In the genomic region with DNA sequence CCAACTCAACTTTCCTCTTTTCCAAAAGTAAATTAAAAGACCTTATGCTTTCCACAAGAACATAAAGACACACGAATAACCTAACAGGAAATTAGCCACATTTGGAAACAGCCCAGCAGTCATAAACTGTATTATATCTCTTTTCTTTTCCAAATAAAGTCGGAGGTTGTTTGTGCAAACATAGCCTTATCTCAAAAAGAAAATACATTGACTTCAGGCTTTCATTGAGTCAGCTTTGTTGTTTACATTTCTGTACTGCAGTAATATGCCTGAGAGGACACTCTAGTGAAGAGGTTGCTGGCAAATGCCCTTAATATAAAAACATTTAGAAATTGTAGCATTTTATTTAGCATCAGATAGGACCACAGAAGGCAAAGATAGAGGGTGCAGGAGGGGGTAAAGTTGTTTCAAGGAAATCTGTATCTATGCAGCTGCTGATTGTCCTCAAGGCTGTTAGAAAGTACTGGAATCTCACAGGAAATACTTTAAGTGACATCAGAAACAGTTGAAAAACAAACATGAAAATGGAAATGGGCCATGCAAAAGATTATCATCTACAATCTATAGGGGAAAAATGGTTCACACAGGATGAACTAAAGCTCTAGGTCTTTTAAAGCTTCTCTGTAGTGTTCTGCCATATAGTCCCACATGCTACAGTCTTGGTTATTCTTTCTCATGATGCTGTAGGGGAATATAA, we compare ENCODE assay signal across 1 cellular context.
TF ChIP-seq lines count a peak whose summit lies in the region.

No MANE protein-coding gene starts in this region.

TF ChIP-seq in HepG2, 621 proteins besides CTCF, POLR2A, EP300 and RAD21 (continued from another document):
- TF ChIP-seq, protein P1, sequence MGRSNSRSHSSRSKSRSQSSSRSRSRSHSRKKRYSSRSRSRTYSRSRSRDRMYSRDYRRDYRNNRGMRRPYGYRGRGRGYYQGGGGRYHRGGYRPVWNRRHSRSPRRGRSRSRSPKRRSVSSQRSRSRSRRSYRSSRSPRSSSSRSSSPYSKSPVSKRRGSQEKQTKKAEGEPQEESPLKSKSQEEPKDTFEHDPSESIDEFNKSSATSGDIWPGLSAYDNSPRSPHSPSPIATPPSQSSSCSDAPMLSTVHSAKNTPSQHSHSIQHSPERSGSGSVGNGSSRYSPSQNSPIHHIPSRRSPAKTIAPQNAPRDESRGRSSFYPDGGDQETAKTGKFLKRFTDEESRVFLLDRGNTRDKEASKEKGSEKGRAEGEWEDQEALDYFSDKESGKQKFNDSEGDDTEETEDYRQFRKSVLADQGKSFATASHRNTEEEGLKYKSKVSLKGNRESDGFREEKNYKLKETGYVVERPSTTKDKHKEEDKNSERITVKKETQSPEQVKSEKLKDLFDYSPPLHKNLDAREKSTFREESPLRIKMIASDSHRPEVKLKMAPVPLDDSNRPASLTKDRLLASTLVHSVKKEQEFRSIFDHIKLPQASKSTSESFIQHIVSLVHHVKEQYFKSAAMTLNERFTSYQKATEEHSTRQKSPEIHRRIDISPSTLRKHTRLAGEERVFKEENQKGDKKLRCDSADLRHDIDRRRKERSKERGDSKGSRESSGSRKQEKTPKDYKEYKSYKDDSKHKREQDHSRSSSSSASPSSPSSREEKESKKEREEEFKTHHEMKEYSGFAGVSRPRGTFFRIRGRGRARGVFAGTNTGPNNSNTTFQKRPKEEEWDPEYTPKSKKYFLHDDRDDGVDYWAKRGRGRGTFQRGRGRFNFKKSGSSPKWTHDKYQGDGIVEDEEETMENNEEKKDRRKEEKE (IDR thresholded peaks at IDR 0.05) = no peak
- TF ChIP-seq, protein P2, sequence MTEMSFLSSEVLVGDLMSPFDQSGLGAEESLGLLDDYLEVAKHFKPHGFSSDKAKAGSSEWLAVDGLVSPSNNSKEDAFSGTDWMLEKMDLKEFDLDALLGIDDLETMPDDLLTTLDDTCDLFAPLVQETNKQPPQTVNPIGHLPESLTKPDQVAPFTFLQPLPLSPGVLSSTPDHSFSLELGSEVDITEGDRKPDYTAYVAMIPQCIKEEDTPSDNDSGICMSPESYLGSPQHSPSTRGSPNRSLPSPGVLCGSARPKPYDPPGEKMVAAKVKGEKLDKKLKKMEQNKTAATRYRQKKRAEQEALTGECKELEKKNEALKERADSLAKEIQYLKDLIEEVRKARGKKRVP (CRISPR knock-in tag; IDR thresholded peaks at IDR 0.05) = no peak
- TF ChIP-seq ZNF292 (CRISPR knock-in tag; IDR thresholded peaks at IDR 0.05; ENCODE audit: borderline replicate concordance, low read depth) (no peak), GPN1 (CRISPR knock-in tag; IDR thresholded peaks at IDR 0.05; ENCODE audit: borderline replicate concordance) (no peak), NCOA5 (CRISPR knock-in tag; IDR thresholded peaks at IDR 0.05) (no peak), ZNF142 (CRISPR knock-in tag; IDR thresholded peaks at IDR 0.05) (no peak), ELF3 (CRISPR knock-in tag; IDR thresholded peaks at IDR 0.05) (peak; percentile 14; the same call in 1 of the 2 replicates), IRF9 (CRISPR knock-in tag; IDR thresholded peaks at IDR 0.05; ENCODE audit: borderline replicate concordance) (no peak), ZNF660 (CRISPR knock-in tag; IDR thresholded peaks at IDR 0.05; ENCODE audit: borderline replicate concordance, low read depth) (no peak), FOXA1 (IDR thresholded peaks at IDR 0.05) (no peak), FOXA1 (CRISPR knock-in tag; IDR thresholded peaks at IDR 0.05) (peak; percentile 65), ZNF333 (CRISPR knock-in tag; IDR thresholded peaks at IDR 0.05; ENCODE audit: borderline replicate concordance) (no peak), DMAP1 (CRISPR knock-in tag; IDR thresholded peaks at IDR 0.05) (no peak), NRL (CRISPR knock-in tag; IDR thresholded peaks at IDR 0.05; ENCODE audit: borderline replicate concordance) (no peak), HMG20B (CRISPR knock-in tag; conservative IDR thresholded peaks at IDR 0.05) (no peak), PRMT3 (CRISPR knock-in tag; IDR thresholded peaks at IDR 0.05; ENCODE audit: borderline replicate concordance, low read depth) (no peak), KLF6 (CRISPR knock-in tag; IDR thresholded peaks at IDR 0.05) (no peak)
- TF ChIP-seq, protein P3, sequence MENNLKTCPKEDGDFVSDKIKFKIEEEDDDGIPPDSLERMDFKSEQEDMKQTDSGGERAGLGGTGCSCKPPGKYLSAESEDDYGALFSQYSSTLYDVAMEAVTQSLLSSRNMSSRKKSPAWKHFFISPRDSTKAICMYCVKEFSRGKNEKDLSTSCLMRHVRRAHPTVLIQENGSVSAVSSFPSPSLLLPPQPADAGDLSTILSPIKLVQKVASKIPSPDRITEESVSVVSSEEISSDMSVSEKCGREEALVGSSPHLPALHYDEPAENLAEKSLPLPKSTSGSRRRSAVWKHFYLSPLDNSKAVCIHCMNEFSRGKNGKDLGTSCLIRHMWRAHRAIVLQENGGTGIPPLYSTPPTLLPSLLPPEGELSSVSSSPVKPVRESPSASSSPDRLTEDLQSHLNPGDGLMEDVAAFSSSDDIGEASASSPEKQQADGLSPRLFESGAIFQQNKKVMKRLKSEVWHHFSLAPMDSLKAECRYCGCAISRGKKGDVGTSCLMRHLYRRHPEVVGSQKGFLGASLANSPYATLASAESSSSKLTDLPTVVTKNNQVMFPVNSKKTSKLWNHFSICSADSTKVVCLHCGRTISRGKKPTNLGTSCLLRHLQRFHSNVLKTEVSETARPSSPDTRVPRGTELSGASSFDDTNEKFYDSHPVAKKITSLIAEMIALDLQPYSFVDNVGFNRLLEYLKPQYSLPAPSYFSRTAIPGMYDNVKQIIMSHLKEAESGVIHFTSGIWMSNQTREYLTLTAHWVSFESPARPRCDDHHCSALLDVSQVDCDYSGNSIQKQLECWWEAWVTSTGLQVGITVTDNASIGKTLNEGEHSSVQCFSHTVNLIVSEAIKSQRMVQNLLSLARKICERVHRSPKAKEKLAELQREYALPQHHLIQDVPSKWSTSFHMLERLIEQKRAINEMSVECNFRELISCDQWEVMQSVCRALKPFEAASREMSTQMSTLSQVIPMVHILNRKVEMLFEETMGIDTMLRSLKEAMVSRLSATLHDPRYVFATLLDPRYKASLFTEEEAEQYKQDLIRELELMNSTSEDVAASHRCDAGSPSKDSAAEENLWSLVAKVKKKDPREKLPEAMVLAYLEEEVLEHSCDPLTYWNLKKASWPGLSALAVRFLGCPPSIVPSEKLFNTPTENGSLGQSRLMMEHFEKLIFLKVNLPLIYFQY (CRISPR knock-in tag; IDR thresholded peaks at IDR 0.05; ENCODE audit: borderline replicate concordance) = no peak
- TF ChIP-seq, protein P4, sequence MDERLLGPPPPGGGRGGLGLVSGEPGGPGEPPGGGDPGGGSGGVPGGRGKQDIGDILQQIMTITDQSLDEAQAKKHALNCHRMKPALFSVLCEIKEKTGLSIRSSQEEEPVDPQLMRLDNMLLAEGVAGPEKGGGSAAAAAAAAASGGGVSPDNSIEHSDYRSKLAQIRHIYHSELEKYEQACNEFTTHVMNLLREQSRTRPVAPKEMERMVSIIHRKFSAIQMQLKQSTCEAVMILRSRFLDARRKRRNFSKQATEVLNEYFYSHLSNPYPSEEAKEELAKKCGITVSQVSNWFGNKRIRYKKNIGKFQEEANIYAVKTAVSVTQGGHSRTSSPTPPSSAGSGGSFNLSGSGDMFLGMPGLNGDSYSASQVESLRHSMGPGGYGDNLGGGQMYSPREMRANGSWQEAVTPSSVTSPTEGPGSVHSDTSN (CRISPR knock-in tag; IDR thresholded peaks at IDR 0.05) = no peak
